In genomic region chr19:5122671-5123409, GRCh38 we compare ENCODE assay signal across 1 cellular context.
TF ChIP-seq lines count a peak whose summit lies in the region.

No MANE protein-coding gene starts in this region.

TF ChIP-seq in HEK293, 187 proteins besides CTCF, POLR2A, EP300 and RAD21:
- TF ChIP-seq ZIC2 (tag by site-specific recombination; IDR thresholded peaks at IDR 0.05) = peak; percentile 52
- TF ChIP-seq ZNF2 (tag by site-specific recombination; IDR thresholded peaks at IDR 0.05) = no peak
